ENCODE assay signal across 15 cellular contexts in genomic region chr3:72818915-72819314, GRCh38. TPM values are rescaled to one million over a fixed set of nuclear protein-coding genes. Genes with fewer than 3 reads are reported as not detected.
A peak's percentile ranks its signal among the peaks of the same experiment; 100 is the strongest.
DNase-seq lines count a peak whose midpoint lies in the region; ATAC-seq, FAIRE-seq and TF ChIP-seq lines count a peak whose summit lies in the region.
"Had no signal": no experiment of that assay in that cellular context is flagged by ENCODE, and none has a peak within 500 bp of the region (broad histone marks: within the 10 kb centered on the region; RNA-seq: fewer than 3 reads in every experiment).

No MANE protein-coding gene starts in this region.

- H3K9me3 Mint-ChIP-seq in T-cell, result no peaks in the 10 kb centered on the region
- H3K9me3 Mint-ChIP-seq: natural killer cell treated with Interleukin-12 subunit alpha and Interleukin-12 subunit beta and Interleukin-15 and Interleukin-18, amount 100 ng/mL, for 72 hours; stimulated activated naive B cell treated with anti-CD40 and anti-IgM and Interleukin-4, amounts not matched to agents 10 μg/mL and 1 μg/mL and 100 μg/mL, for 72 hours; T-helper 1 cell treated with Interleukin-12 subunit alpha and Interleukin-12 subunit beta and Interleukin-4 antibody, amounts not matched to agents 30 μg/mL and 1 μg/mL, for 36 hours had no signal

- 71% methylated on average over 1 of the region's 1 CpG for WGBS in K562 (ENCODE audit: insufficient coverage, low coverage, missing lambda C conversion rate)

- H3F3A ChIP-seq in PC-9 (ENCODE audit: insufficient read depth, low read depth), result 0 out of 2 replicates have a peak, but pooled peaks cover 4% of the 10 kb centered on the region

- H3K79me2 ChIP-seq in K562 (ENCODE audit: control insufficient read depth, insufficient read depth, low read length) (no peaks in the 10 kb centered on the region), PC-9 (ENCODE audit: low read depth) (no peaks in the 10 kb centered on the region)

- no peak for FAIRE-seq in K562 (lab: Jason Lieb, UNC)

- no peak for TF ChIP-seq EP300 in K562 (IDR thresholded peaks at IDR 0.05; ENCODE audit: low read length)

- no TSS peak for BruUV-seq in K562 (replicated peaks; lab: Mats Ljungman, UMichigan)
- BruUV-seq in PC-9 (replicated peaks; lab: Mats Ljungman, UMichigan), result no TSS peak

- intact Hi-C loops in K562 (cut with micrococcal nuclease), result loop anchor here (5.0 to 10.0 kb wide), 3 partner anchors 374 to 1107 kb away; partner anchors contain the start of gene RYBP
- intact Hi-C loops in PC-9 (cut with micrococcal nuclease; ENCODE audit: unreplicated experiment), result loop anchor here (1.0 kb wide), 2 partner anchors 153 to 944 kb away; no protein-coding TSS in a partner anchor

- no peaks in the 10 kb centered on the region for H4K20me1 ChIP-seq in K562 (replicated peaks; ENCODE audit: control insufficient read depth, insufficient read depth, low read length)
- no peaks in the 10 kb centered on the region for H4K20me1 ChIP-seq in PC-9 (ENCODE audit: insufficient read depth)

- H3K4me3 ChIP-seq in AG10803 (ENCODE audit: low read length), result no peak overlapping the region
- no peak overlapping the region for H3K4me3 ChIP-seq in K562
- no peak overlapping the region for H3K4me3 ChIP-seq in PC-9

- H3K36me3 ChIP-seq in K562 (ENCODE audit: control insufficient read depth, insufficient read depth, low read length) (peaks cover 40% of the 10 kb centered on the region; the same call in 2 of the 3 replicates), PC-9 (ENCODE audit: low read depth) (no peaks in the 10 kb centered on the region)

- H3K27ac Mint-ChIP-seq in T-cell, result no peak overlapping the region
- H3K27ac Mint-ChIP-seq: natural killer cell treated with Interleukin-12 subunit alpha and Interleukin-12 subunit beta and Interleukin-15 and Interleukin-18, amount 100 ng/mL, for 72 hours; T-helper 1 cell treated with Interleukin-12 subunit alpha and Interleukin-12 subunit beta and Interleukin-4 antibody, amounts not matched to agents 30 μg/mL and 1 μg/mL, for 36 hours had no signal

- H3K4me1 ChIP-seq in K562 (replicated peaks in 1 of 2; ENCODE audit: control insufficient read depth in 2 of 2, insufficient read depth in 2 of 2, low read length in 2 of 2), result peaks cover 0 to 7% of the 10 kb centered on the region in 2 experiments; a peak in 2 of 5 replicates
- H3K4me1 ChIP-seq in PC-9 (replicated peaks; ENCODE audit: insufficient read depth), result peaks cover 17% of the 10 kb centered on the region

- H3K4me2 ChIP-seq in K562 (ENCODE audit: insufficient read depth, low read length) (no peak overlapping the region), PC-9 (no peak overlapping the region)

- no peaks in the 10 kb centered on the region for H3K9me3 ChIP-seq in K562 (replicated peaks; ENCODE audit: control insufficient read depth, insufficient read depth, low read depth, low read length)
- H3K9me3 ChIP-seq in PC-9 (ENCODE audit: insufficient read depth, low read depth), result no peaks in the 10 kb centered on the region

- H3K36me3 Mint-ChIP-seq in T-cell, result peaks cover 23% of the 10 kb centered on the region

- H3K9ac ChIP-seq in K562 (ENCODE audit: insufficient read depth in 1 of 2, low read depth in 2 of 2, low read length in 2 of 2), result no peak overlapping the region

- no peak overlapping the region for H3K27ac ChIP-seq in K562 (ENCODE audit: extremely low read depth, low read depth, low read length)
- no peak overlapping the region for H3K27ac ChIP-seq in PC-9

- no peaks in the 10 kb centered on the region for H3K27me3 Mint-ChIP-seq in T-cell
- H3K27me3 Mint-ChIP-seq: natural killer cell treated with Interleukin-12 subunit alpha and Interleukin-12 subunit beta and Interleukin-15 and Interleukin-18, amount 100 ng/mL, for 72 hours; stimulated activated naive B cell treated with anti-CD40 and anti-IgM and Interleukin-4, amounts not matched to agents 10 μg/mL and 1 μg/mL and 100 μg/mL, for 72 hours had no signal

- no peak for TF ChIP-seq RAD21 in K562 (CRISPR knock-in tag; conservative IDR thresholded peaks at IDR 0.05 in 1 of 2, IDR thresholded peaks at IDR 0.05 in 1 of 2)

- CTCF ChIA-PET in K562 (lab: Yijun Ruan, JAX; ENCODE audit: low intra/inter-chr PET ratio) (interaction anchor here (0.6 to 1.3 kb wide), 2 partner anchors 429 to 943 kb away, joined by 4 read pairs; no protein-coding TSS in a partner anchor), PC-9 (lab: Charles Lee) (no interaction called here), T-cell (lab: Charles Lee) (interaction anchor here (0.9 to 5.6 kb wide), 6 partner anchors 81 to 1095 kb away, joined by 3 to 123 read pairs (median 14); no protein-coding TSS in a partner anchor)

- ATAC-seq in GM21360 (IDR thresholded peaks at IDR 0.05; ENCODE audit: unreplicated experiment) (peak; percentile 22), K562 (no peak), HG03354 (IDR thresholded peaks at IDR 0.05; ENCODE audit: poor library complexity, severe bottlenecking, unreplicated experiment) (no peak), T-cell (replicated peaks in 1 of 4) (no peak)
- ATAC-seq: stimulated activated naive B cell treated with anti-CD40 and anti-IgM and Interleukin-4, amounts not matched to agents 10 μg/mL and 1 μg/mL and 100 μg/mL, for 72 hours had no signal

- DNase-seq in AG10803 (ENCODE audit: low read depth) (peak; percentile 85), K562 (ENCODE audit: extremely low read depth in 1 of 4, low spot score in 3 of 4) (no peak), kidney tubule cell (ENCODE audit: low spot score) (peak; percentile 62), PC-9 (no peak), T-cell (no peak)
- DNase-seq: central memory CD4-positive, alpha-beta T cell; DMS 273 treated with DMSO at 0.1 percent for 48 hours; Karpas-422; left cardiac atrium; NCI-H1930; stimulated activated naive B cell treated with anti-CD40 and anti-IgM and Interleukin-4, amounts not matched to agents 10 μg/mL and 1 μg/mL and 100 μg/mL, for 72 hours had no signal

- H3K9me1 ChIP-seq in K562 (ENCODE audit: control insufficient read depth, insufficient read depth, low read length), result no peaks in the 10 kb centered on the region

- in situ Hi-C loops in K562 (cut with MboI), result no loop called here

- POLR2A ChIA-PET in K562 (lab: Yijun Ruan, JAX) (no interaction called here), PC-9 (lab: Charles Lee; ENCODE audit: unreplicated experiment) (no interaction called here), T-cell (lab: Charles Lee) (interaction anchor here in 1 of 2 donors (0.6 kb wide), 1 partner anchor 22 kb away, joined by 3 read pairs; no protein-coding TSS in a partner anchor)

- H3K27me3 ChIP-seq in K562 (ENCODE audit: control insufficient read depth in 2 of 2, insufficient read depth in 2 of 2, low read length in 2 of 2) (no peaks in the 10 kb centered on the region), PC-9 (ENCODE audit: insufficient read depth, low read depth) (no peaks in the 10 kb centered on the region)

- no peak overlapping the region for H3K4me3 Mint-ChIP-seq in T-cell
- H3K4me3 Mint-ChIP-seq: natural killer cell treated with Interleukin-12 subunit alpha and Interleukin-12 subunit beta and Interleukin-15 and Interleukin-18, amount 100 ng/mL, for 72 hours; T-helper 1 cell treated with Interleukin-12 subunit alpha and Interleukin-12 subunit beta and Interleukin-4 antibody, amounts not matched to agents 30 μg/mL and 1 μg/mL, for 36 hours had no signal

- TF ChIP-seq POLR2A in K562 (conservative IDR thresholded peaks at IDR 0.05), result no peak

- H3K9me2 ChIP-seq in PC-9 (ENCODE audit: insufficient read depth), result no peaks in the 10 kb centered on the region

- peaks cover 0 to 7% (median 0%) of the 10 kb centered on the region in 3 donors for H3K4me1 Mint-ChIP-seq in T-cell

- H2AFZ ChIP-seq in K562 (ENCODE audit: low read depth, low read length) (no peak overlapping the region), PC-9 (no peak overlapping the region)

- TF ChIP-seq CTCF in AG10803 (conservative IDR thresholded peaks at IDR 0.05; ENCODE audit: low read length), result no peak
- TF ChIP-seq CTCF in K562 (IDR thresholded peaks at IDR 0.05 in 2 of 3, conservative IDR thresholded peaks at IDR 0.05 in 1 of 3; ENCODE audit: insufficient read depth in 2 of 3, low read depth in 1 of 3, low read length in 3 of 3), result no peak
- no peak for TF ChIP-seq CTCF in PC-9 (conservative IDR thresholded peaks at IDR 0.05)

TF ChIP-seq in K562, 482 proteins besides CTCF, POLR2A, EP300 and RAD21:
- TF ChIP-seq MCM3 (IDR thresholded peaks at IDR 0.05) (no peak), FOSL1 (tag; conservative IDR thresholded peaks at IDR 0.05) (peak; percentile 52; the same call in 1 of the 2 replicates)

RNA-seq across cellular contexts. Expression of gene SHQ1, which starts 29.3 kb away (rescaled TPM):
- total RNA-seq in K562 (2011; cell fraction: chromatin; rRNA removed; ENCODE audit: low replicate concordance), result 15.6 and 34.8 TPM in 2 replicates
- 12.4 and 20.0 TPM in 2 replicates for total RNA-seq in K562 (2011; cell fraction: nucleolus; rRNA removed)
- 12.4 and 23.8 TPM in 2 replicates for total RNA-seq in K562 (2011; cell fraction: nucleoplasm; rRNA removed)
- 12.8 and 13.9 TPM in 2 replicates for total RNA-seq in K562 (2014; rRNA removed)
- 20.9 and 22.4 TPM in 2 replicates for total RNA-seq in K562 (2014; rRNA removed; fragmentation: Illumina TruSeq; extraction: Trizol)
- 17.2 and 17.6 TPM in 2 replicates for total RNA-seq in K562 (2015; rRNA removed; fragmentation: Illumina TruSeq; extraction: Trizol)
- 21.1 and 25.0 TPM in 2 replicates for total RNA-seq in K562 (2021)
- polyA plus RNA-seq in K562 (2011; rRNA removed), result 9.5 and 14.1 TPM in 2 replicates
- polyA plus RNA-seq in K562 (2011; cell fraction: cytosol; rRNA removed), result 3.8 and 5.6 TPM in 2 replicates
- polyA plus RNA-seq in K562 (2011; cell fraction: nucleus; rRNA removed), result 6.1 and 8.7 TPM in 2 replicates
- polyA plus RNA-seq in K562 (2012), result 6.7 and 13.0 TPM in 2 replicates
- 14.3 and 15.7 TPM in 2 replicates for polyA plus RNA-seq in K562 (2014; fragmentation: Illumina TruSeq; extraction: Trizol)
- 1 to 10 TPM; 9.2 to 9.8 TPM for polyA plus RNA-seq in K562 (2014; fragmentation: Nextera tagmentation; extraction: Ambion mirVana)
- polyA plus RNA-seq in K562 (2014; rRNA removed), result 10.8 and 13.2 TPM in 2 replicates
- polyA minus RNA-seq in K562 (2011; rRNA and poly(A)+ RNA removed), result 16.5 and 19.1 TPM in 2 replicates
- polyA minus RNA-seq in K562 (2011; cell fraction: cytosol; rRNA and poly(A)+ RNA removed), result 8.6 and 12.0 TPM in 2 replicates
- 26.0 and 26.5 TPM in 2 replicates for polyA minus RNA-seq in K562 (2011; cell fraction: nucleus; rRNA and poly(A)+ RNA removed)
- 24.4 and 24.8 TPM in 2 replicates for total RNA-seq in PC-9 (2021)
- total RNA-seq in T-cell, result 10 to 100 TPM; 16.6 to 29.0 (median 27.8) TPM

Comparison
In these comparisons a context has a peak if more than half of its experiments do, and no peak if none do; other contexts are left out.
1. DNase-seq: peak in AG10803 (single experiment) and kidney tubule cell (single experiment); none in K562 (0 of 4), PC-9 (0 of 2) and T-cell (0 of 34).